Comparison of ENCODE assay signal across 24 cellular contexts in the genomic region with DNA sequence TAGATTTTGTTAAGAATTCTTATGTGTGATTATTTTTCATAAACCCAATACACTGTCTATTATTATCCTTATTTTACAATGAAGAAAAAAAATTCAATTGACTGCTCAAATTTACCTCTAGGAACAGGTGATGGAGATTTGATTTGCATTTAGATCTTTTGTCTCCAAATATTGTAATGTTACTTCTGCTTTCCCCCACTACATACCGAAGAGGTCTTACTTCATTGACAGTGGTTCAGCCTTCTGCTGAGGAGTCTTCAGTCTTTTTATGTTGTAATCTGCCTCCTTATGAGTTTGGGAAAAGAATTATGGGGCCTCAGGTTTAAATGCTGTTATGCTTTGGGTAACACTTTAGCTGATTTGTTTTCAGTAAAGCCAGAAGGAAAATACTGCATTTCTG.
"Had no signal": no experiment of that assay in that cellular context is flagged by ENCODE, and none has a peak within 500 bp of the region (broad histone marks: within the 10 kb centered on the region; RNA-seq: fewer than 3 reads in every experiment).

No MANE protein-coding gene starts in this region.

- FAIRE-seq: endothelial cell of umbilical vein, frontal cortex had no signal

- H3K27me3 Mint-ChIP-seq: activated naive CD8-positive, alpha-beta T cell; effector memory CD8-positive, alpha-beta T cell; T-helper 17 cell had no signal

- DNase-seq: activated CD4-positive, alpha-beta T cell treated with anti-CD3 and anti-CD28 coated beads, Interleukin-2, amount 50 U/mL, for 1 hour; activated T-cell treated with anti-CD3 and anti-CD28 coated beads, Interleukin-2, amount 50 U/mL, for 1 hour; adrenal gland; brain microvascular endothelial cell; caudate nucleus; effector memory CD8-positive, alpha-beta T cell; hippocampal formation; kidney glomerular epithelial cell; left lung; natural killer cell; ovary; stimulated activated CD4-positive, alpha-beta T cell treated with anti-CD3 and anti-CD28 coated beads, Interleukin-4, amount 100 ng/mL, for 4 hours; stimulated activated naive CD8-positive, alpha-beta T cell treated with anti-CD3 and anti-CD28 coated beads, Interleukin-15, Interleukin-2, amounts not matched to agents 100 U/mL and 50 U/mL, for 24 hours; T-helper 17 cell; upper lobe of right lung had no signal

- H3K9me3 ChIP-seq: adrenal gland, ascending aorta, left lung, ovary, prostate gland, right atrium auricular region, upper lobe of right lung had no signal

- H3K27ac Mint-ChIP-seq: activated naive CD8-positive, alpha-beta T cell; mesothelial cell of epicardium; natural killer cell; T-helper 17 cell had no signal

- H3K4me3 ChIP-seq: adrenal gland, ascending aorta, left lung, ovary, prostate gland, right atrium auricular region, upper lobe of right lung had no signal

- H3K9me3 Mint-ChIP-seq: effector memory CD8-positive, alpha-beta T cell; mesothelial cell of epicardium; natural killer cell had no signal

- H3K27me3 ChIP-seq: adrenal gland, ascending aorta, brain microvascular endothelial cell, left lung, ovary, right atrium auricular region, upper lobe of right lung had no signal

- H3K27ac ChIP-seq: adrenal gland, ascending aorta, brain microvascular endothelial cell, left lung, ovary, prostate gland, upper lobe of right lung had no signal

- H3K36me3 Mint-ChIP-seq: mesothelial cell of epicardium had no signal

- H3K4me3 Mint-ChIP-seq: activated naive CD8-positive, alpha-beta T cell; effector memory CD8-positive, alpha-beta T cell; mesothelial cell of epicardium; natural killer cell; T-helper 17 cell had no signal

- ATAC-seq: activated CD4-positive, CD25-positive, alpha-beta regulatory T cell treated with anti-CD3 and anti-CD28 coated beads, Interleukin-2, amount 50 U/mL, for 24 hours; effector memory CD8-positive, alpha-beta T cell; esophagus mucosa; left lung; natural killer cell; stimulated activated naive CD8-positive, alpha-beta T cell treated with anti-CD3 and anti-CD28 coated beads, Interleukin-15, Interleukin-2, amounts not matched to agents 100 U/mL and 50 U/mL, for 24 hours; T-helper 17 cell; upper lobe of right lung had no signal

- H3K36me3 ChIP-seq: adrenal gland, brain microvascular endothelial cell, left lung, ovary, prostate gland, right atrium auricular region, upper lobe of right lung had no signal

- H3K4me1 ChIP-seq: prostate gland had no signal
